ENCODE assay signal across 15 cellular contexts in the genomic region with DNA sequence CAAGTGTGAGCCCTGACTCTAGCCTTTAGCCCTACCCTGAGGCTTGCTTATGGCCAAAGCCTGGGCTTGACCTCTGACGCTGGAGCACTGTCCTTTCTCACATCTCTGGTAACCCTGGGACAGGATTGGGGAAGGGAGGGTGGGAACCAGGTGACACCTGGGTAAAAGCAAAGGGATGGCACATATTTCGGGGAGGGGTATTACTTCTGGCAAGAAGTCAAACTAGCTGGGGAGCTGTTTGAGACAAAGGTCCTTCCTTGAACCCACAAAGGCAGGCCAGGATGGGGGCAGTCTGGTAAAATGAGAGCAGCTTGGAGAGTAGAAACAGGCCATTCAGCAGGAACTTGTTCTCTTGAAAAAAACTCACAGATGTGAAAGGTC. TPM values are rescaled to one million over a fixed set of nuclear protein-coding genes. Genes with fewer than 3 reads are reported as not detected.
DNase-seq lines count a peak whose midpoint lies in the region; ATAC-seq and TF ChIP-seq lines count a peak whose summit lies in the region.
"Had no signal": no experiment of that assay in that cellular context is flagged by ENCODE, and none has a peak within 500 bp of the region (broad histone marks: within the 10 kb centered on the region; RNA-seq: fewer than 3 reads in every experiment).

No MANE protein-coding gene starts in this region.

- H3K4me1 Mint-ChIP-seq in T-helper 2 cell treated with Interferon-gamma antibody and Interleukin-4, amounts not matched to agents 5 μg/mL and 100 μg/mL, for 36 hours (ENCODE audit: low read depth): peaks cover 61% of the 10 kb centered on the region
- H3K4me1 Mint-ChIP-seq in activated T-helper 2 cell treated with anti-CD3 and anti-CD28 coated beads, Interferon-gamma antibody, Interleukin-2, Interleukin-4, amounts not matched to agents 10 μg/mL and 5 μg/mL and 100 μg/mL, durations not matched to agents 14 hours and 24 hours and 36 hours (ENCODE audit: low read depth): peaks cover 68% of the 10 kb centered on the region
- peaks cover 80% of the 10 kb centered on the region for H3K4me1 Mint-ChIP-seq in stimulated activated memory B cell treated with anti-CD40 and anti-IgM and Interleukin-4, amounts not matched to agents 10 μg/mL and 1 μg/mL and 100 μg/mL, for 72 hours
- H3K4me1 Mint-ChIP-seq in HFFc6 (ENCODE audit: low read depth): peaks cover 54% of the 10 kb centered on the region

- no peaks in the 10 kb centered on the region for H3K9me3 ChIP-seq in mucosa of rectum (ENCODE audit: control insufficient read depth in 2 of 2, low read length in 2 of 2)
- H3K9me3 ChIP-seq: HAP-1 had no signal

- no peak for ATAC-seq in stimulated activated memory B cell treated with anti-CD40 and anti-IgM and Interleukin-4, amounts not matched to agents 10 μg/mL and 1 μg/mL and 100 μg/mL, for 72 hours

- intact Hi-C loops in activated T-helper 2 cell treated with anti-CD3 and anti-CD28 coated beads, Interferon-gamma antibody, Interleukin-2, Interleukin-4, amounts not matched to agents 10 μg/mL and 5 μg/mL and 100 μg/mL, durations not matched to agents 14 hours and 24 hours and 36 hours (cut with micrococcal nuclease): no loop called here

- peaks cover 25% of the 10 kb centered on the region for H3K36me3 Mint-ChIP-seq in T-helper 2 cell treated with Interferon-gamma antibody and Interleukin-4, amounts not matched to agents 5 μg/mL and 100 μg/mL, for 36 hours (ENCODE audit: low read depth)
- peaks cover 31% of the 10 kb centered on the region for H3K36me3 Mint-ChIP-seq in activated T-helper 2 cell treated with anti-CD3 and anti-CD28 coated beads, Interferon-gamma antibody, Interleukin-2, Interleukin-4, amounts not matched to agents 10 μg/mL and 5 μg/mL and 100 μg/mL, durations not matched to agents 14 hours and 24 hours and 36 hours (ENCODE audit: low read depth)
- peaks cover 37% of the 10 kb centered on the region for H3K36me3 Mint-ChIP-seq in stimulated activated memory B cell treated with anti-CD40 and anti-IgM and Interleukin-4, amounts not matched to agents 10 μg/mL and 1 μg/mL and 100 μg/mL, for 72 hours
- H3K36me3 Mint-ChIP-seq in HFFc6 (ENCODE audit: low read depth): peaks cover 11% of the 10 kb centered on the region

- H3K27ac ChIP-seq in mucosa of rectum (ENCODE audit: low read depth in 2 of 2, low read length in 2 of 2): peak overlapping the region; percentile 1 to 6

- peaks cover 6 to 9% of the 10 kb centered on the region in 2 donors for H3K36me3 ChIP-seq in mucosa of rectum (ENCODE audit: control insufficient read depth in 2 of 2, insufficient read depth in 2 of 2, low read length in 2 of 2)
- H3K36me3 ChIP-seq: HAP-1 had no signal

- H3K27me3 ChIP-seq in mucosa of rectum (ENCODE audit: control insufficient read depth in 2 of 2, insufficient read depth in 2 of 2, low read length in 2 of 2): no peaks in the 10 kb centered on the region

- H3K9me3 Mint-ChIP-seq in T-helper 2 cell treated with Interferon-gamma antibody and Interleukin-4, amounts not matched to agents 5 μg/mL and 100 μg/mL, for 36 hours: no peaks in the 10 kb centered on the region
- no peaks in the 10 kb centered on the region for H3K9me3 Mint-ChIP-seq in activated T-helper 2 cell treated with anti-CD3 and anti-CD28 coated beads, Interferon-gamma antibody, Interleukin-2, Interleukin-4, amounts not matched to agents 10 μg/mL and 5 μg/mL and 100 μg/mL, durations not matched to agents 14 hours and 24 hours and 36 hours
- no peaks in the 10 kb centered on the region for H3K9me3 Mint-ChIP-seq in stimulated activated memory B cell treated with anti-CD40 and anti-IgM and Interleukin-4, amounts not matched to agents 10 μg/mL and 1 μg/mL and 100 μg/mL, for 72 hours
- no peaks in the 10 kb centered on the region for H3K9me3 Mint-ChIP-seq in HFFc6

- no peak overlapping the region for H3K9ac ChIP-seq in mucosa of rectum (ENCODE audit: low read depth in 1 of 2, low read length in 2 of 2)

- no peak for DNase-seq in T-helper 2 cell treated with Interferon-gamma antibody and Interleukin-4, amounts not matched to agents 5 μg/mL and 100 μg/mL, for 36 hours (ENCODE audit: low spot score)
- DNase-seq in T-helper 2 cell (no peak), NCI-H1930 (lab: John Stamatoyannopoulos, UW) (no peak), HFFc6 (no peak), NCI-H526 (lab: John Stamatoyannopoulos, UW) (no peak)
- DNase-seq in activated T-helper 2 cell treated with anti-CD3 and anti-CD28 coated beads, Interferon-gamma antibody, Interleukin-2, Interleukin-4, amounts not matched to agents 10 μg/mL and 5 μg/mL and 100 μg/mL, durations not matched to agents 14 hours and 24 hours and 36 hours (ENCODE audit: low spot score): no peak
- DNase-seq: 8988T; activated CD4-positive, alpha-beta T cell treated with anti-CD3 and anti-CD28 coated beads, Interleukin-2, amount 50 U/mL, for 4 hours; DMS53; NCI-H526 treated with DMSO at 0.1 percent for 48 hours; stimulated activated CD4-positive, alpha-beta T cell treated with anti-CD3 and anti-CD28 coated beads, Interleukin-2, amount 100 ng/mL, for 24 hours; stimulated activated naive CD4-positive, alpha-beta T cell treated with Interleukin-2 at 50 U/mL for 16 hours had no signal

- H3K4me3 ChIP-seq in mucosa of rectum (ENCODE audit: low read length in 2 of 2): no peak overlapping the region
- H3K4me3 ChIP-seq: HAP-1 had no signal

- TF ChIP-seq CTCF in HFFc6 (IDR thresholded peaks at IDR 0.05): no peak

- H3K27ac Mint-ChIP-seq in T-helper 2 cell treated with Interferon-gamma antibody and Interleukin-4, amounts not matched to agents 5 μg/mL and 100 μg/mL, for 36 hours: peak overlapping the region; percentile 83
- H3K27ac Mint-ChIP-seq in activated T-helper 2 cell treated with anti-CD3 and anti-CD28 coated beads, Interferon-gamma antibody, Interleukin-2, Interleukin-4, amounts not matched to agents 10 μg/mL and 5 μg/mL and 100 μg/mL, durations not matched to agents 14 hours and 24 hours and 36 hours: no peak overlapping the region
- H3K27ac Mint-ChIP-seq in stimulated activated memory B cell treated with anti-CD40 and anti-IgM and Interleukin-4, amounts not matched to agents 10 μg/mL and 1 μg/mL and 100 μg/mL, for 72 hours: no peak overlapping the region
- no peak overlapping the region for H3K27ac Mint-ChIP-seq in HFFc6

- no peaks in the 10 kb centered on the region for H3K27me3 Mint-ChIP-seq in T-helper 2 cell treated with Interferon-gamma antibody and Interleukin-4, amounts not matched to agents 5 μg/mL and 100 μg/mL, for 36 hours (ENCODE audit: low read depth)
- H3K27me3 Mint-ChIP-seq in activated T-helper 2 cell treated with anti-CD3 and anti-CD28 coated beads, Interferon-gamma antibody, Interleukin-2, Interleukin-4, amounts not matched to agents 10 μg/mL and 5 μg/mL and 100 μg/mL, durations not matched to agents 14 hours and 24 hours and 36 hours (ENCODE audit: low read depth): no peaks in the 10 kb centered on the region
- H3K27me3 Mint-ChIP-seq in stimulated activated memory B cell treated with anti-CD40 and anti-IgM and Interleukin-4, amounts not matched to agents 10 μg/mL and 1 μg/mL and 100 μg/mL, for 72 hours: no peaks in the 10 kb centered on the region
- no peaks in the 10 kb centered on the region; the same call in 1 of the 2 replicates for H3K27me3 Mint-ChIP-seq in HFFc6 (ENCODE audit: insufficient read depth)

- peaks cover 22 to 31% of the 10 kb centered on the region in 2 donors for H3K4me1 ChIP-seq in mucosa of rectum (ENCODE audit: control insufficient read depth in 2 of 2, insufficient read depth in 2 of 2, low read length in 2 of 2)

- peak overlapping the region; percentile 92 for H3K4me3 Mint-ChIP-seq in T-helper 2 cell treated with Interferon-gamma antibody and Interleukin-4, amounts not matched to agents 5 μg/mL and 100 μg/mL, for 36 hours
- H3K4me3 Mint-ChIP-seq in activated T-helper 2 cell treated with anti-CD3 and anti-CD28 coated beads, Interferon-gamma antibody, Interleukin-2, Interleukin-4, amounts not matched to agents 10 μg/mL and 5 μg/mL and 100 μg/mL, durations not matched to agents 14 hours and 24 hours and 36 hours (ENCODE audit: low read depth): peak overlapping the region; percentile 87
- H3K4me3 Mint-ChIP-seq in stimulated activated memory B cell treated with anti-CD40 and anti-IgM and Interleukin-4, amounts not matched to agents 10 μg/mL and 1 μg/mL and 100 μg/mL, for 72 hours: peak overlapping the region; percentile 88
- no peak overlapping the region for H3K4me3 Mint-ChIP-seq in HFFc6

RNA-seq across cellular contexts. Expression of gene MOB3C, which starts 2.0 kb away (rescaled TPM):
- total RNA-seq in activated T-helper 2 cell treated with anti-CD3 and anti-CD28 coated beads, Interferon-gamma antibody, Interleukin-2, Interleukin-4, amounts not matched to agents 10 μg/mL and 5 μg/mL and 100 μg/mL, durations not matched to agents 14 hours and 24 hours and 36 hours: 16.0 and 17.5 TPM in 2 replicates
- total RNA-seq in HFFc6 (2021; fragmentation: NEBNext Ultra II Directional; extraction: Animal tissue kit (Norgen Biotek cat#: 25700)): 1 to 10 TPM; 6.3 to 8.5 (median 7.2) TPM

RNA-seq across cellular contexts. Expression of gene MKNK1, which starts 10.5 kb away (rescaled TPM):
- 45.2 and 48.1 TPM in 2 replicates for total RNA-seq in activated T-helper 2 cell treated with anti-CD3 and anti-CD28 coated beads, Interferon-gamma antibody, Interleukin-2, Interleukin-4, amounts not matched to agents 10 μg/mL and 5 μg/mL and 100 μg/mL, durations not matched to agents 14 hours and 24 hours and 36 hours
- 10 to 100 TPM; 18.0 to 24.3 (median 22.3) TPM for total RNA-seq in HFFc6 (2021; fragmentation: NEBNext Ultra II Directional; extraction: Animal tissue kit (Norgen Biotek cat#: 25700))

RNA-seq across cellular contexts. Expression of gene ATPAF1, which starts 53.6 kb away (rescaled TPM):
- total RNA-seq in activated T-helper 2 cell treated with anti-CD3 and anti-CD28 coated beads, Interferon-gamma antibody, Interleukin-2, Interleukin-4, amounts not matched to agents 10 μg/mL and 5 μg/mL and 100 μg/mL, durations not matched to agents 14 hours and 24 hours and 36 hours: 42.7 TPM in 2 replicates
- 10 to 100 TPM; 32.7 to 42.9 (median 41.5) TPM for total RNA-seq in HFFc6 (2021; fragmentation: NEBNext Ultra II Directional; extraction: Animal tissue kit (Norgen Biotek cat#: 25700))

RNA-seq across cellular contexts. Expression of gene TEX38, which starts 57.1 kb away (rescaled TPM):
- not detected in 2 replicates for total RNA-seq in activated T-helper 2 cell treated with anti-CD3 and anti-CD28 coated beads, Interferon-gamma antibody, Interleukin-2, Interleukin-4, amounts not matched to agents 10 μg/mL and 5 μg/mL and 100 μg/mL, durations not matched to agents 14 hours and 24 hours and 36 hours
- total RNA-seq in HFFc6 (2021; fragmentation: NEBNext Ultra II Directional; extraction: Animal tissue kit (Norgen Biotek cat#: 25700)): under 1 TPM in 1 of 6 experiments, not detected in 5; 0.24 TPM
